In genomic region chr16:79131676-79132075, GRCh38 we compare ENCODE assay signal across 40 cellular contexts.
"Had no signal": no experiment of that assay in that cellular context is flagged by ENCODE, and none has a peak within 500 bp of the region (broad histone marks: within the 10 kb centered on the region; RNA-seq: fewer than 3 reads in every experiment).

No MANE protein-coding gene starts in this region.

- ATAC-seq: activated naive CD4-positive, alpha-beta T cell treated with anti-CD3 and anti-CD28 coated beads, Interleukin-2, amount 50 U/mL, for 72 hours; activated naive CD8-positive, alpha-beta T cell treated with anti-CD3 and anti-CD28 coated beads, Interleukin-2, amount 50 U/mL, for 24 hours; activated T-cell treated with anti-CD3 and anti-CD28 coated beads, Interleukin-2, amount 50 U/mL, for 4 hours; activated T-cell treated with anti-CD3 and anti-CD28 coated beads, Interleukin-2, amount 50 U/mL, for 72 hours; activated T-helper 17 cell treated with anti-CD3 and anti-CD28 coated beads, Interleukin-2, amount 50 U/mL, for 72 hours; body of pancreas had no signal

- H3K27ac ChIP-seq: adrenal gland, ascending aorta, body of pancreas, brain microvascular endothelial cell, breast epithelium, cardiac muscle cell had no signal

- DNase-seq: activated effector memory CD4-positive, alpha-beta T cell treated with anti-CD3 and anti-CD28 coated beads, Interleukin-2, amount 50 U/mL, for 16 hours; activated effector memory CD4-positive, alpha-beta T cell treated with Interleukin-2 at 50 U/mL for 16 hours; activated gamma-delta T cell; activated gamma-delta T cell treated with Interleukin-2 at 50 U/mL for 16 hours; activated naive CD4-positive, alpha-beta T cell; activated naive CD4-positive, alpha-beta T cell treated with anti-CD3 and anti-CD28 coated beads for 36 hours; activated naive CD4-positive, alpha-beta T cell treated with anti-CD3 and anti-CD28 coated beads, Interleukin-2, amount 10 ng/mL, durations not matched to agents 7 days and 5 days; activated naive CD4-positive, alpha-beta T cell treated with anti-CD3 and anti-CD28 coated beads, Interleukin-2, amount 50 U/mL, for 16 hours; activated naive CD4-positive, alpha-beta T cell treated with Interleukin-2 at 50 U/mL for 16 hours; activated naive CD8-positive, alpha-beta T cell treated with anti-CD3 and anti-CD28 coated beads for 36 hours; activated naive CD8-positive, alpha-beta T cell treated with anti-CD3 and anti-CD28 coated beads, Interleukin-2, amount 10 ng/mL, durations not matched to agents 7 days and 5 days; activated naive CD8-positive, alpha-beta T cell treated with anti-CD3 and anti-CD28 coated beads, Interleukin-2, amount 50 U/mL, for 24 hours; activated T-cell treated with anti-CD3 and anti-CD28 coated beads, Interleukin-2, amount 50 U/mL, for 1 hour; activated T-cell treated with anti-CD3 and anti-CD28 coated beads, Interleukin-2, amount 50 U/mL, for 24 hours; activated T-cell treated with anti-CD3 and anti-CD28 coated beads, Interleukin-2, amount 50 U/mL, for 4 hours; activated T-cell treated with anti-CD3 and anti-CD28 coated beads, Interleukin-2, amount 50 U/mL, for 48 hours; activated T-cell treated with anti-CD3 and anti-CD28 coated beads, Interleukin-2, amount 50 U/mL, for 72 hours; adrenal gland; amniotic stem cell; amygdala; anterior cingulate cortex; aorta; body of pancreas; brain microvascular endothelial cell; caudate nucleus; central memory CD4-positive, alpha-beta T cell; cerebellar nuclear complex had no signal

- H3K4me1 ChIP-seq: adrenal gland, ascending aorta, body of pancreas, breast epithelium had no signal

- H3K27me3 Mint-ChIP-seq: activated naive CD4-positive, alpha-beta T cell treated with anti-CD3 and anti-CD28 coated beads, Interleukin-2, amount 50 U/mL, for 24 hours; activated naive CD8-positive, alpha-beta T cell; activated naive CD8-positive, alpha-beta T cell treated with anti-CD3 and anti-CD28 coated beads for 36 hours; activated naive CD8-positive, alpha-beta T cell treated with anti-CD3 and anti-CD28 coated beads, Interleukin-2, amount 10 ng/mL, durations not matched to agents 7 days and 5 days; activated T-cell treated with anti-CD3 and anti-CD28 coated beads, Interleukin-2, amount 50 U/mL, for 24 hours; activated T-helper 17 cell treated with anti-CD3 and anti-CD28 coated beads, Interleukin-2, amount 50 U/mL, for 72 hours; brain; central memory CD8-positive, alpha-beta T cell had no signal

- H3K4me1 Mint-ChIP-seq: activated naive CD4-positive, alpha-beta T cell treated with anti-CD3 and anti-CD28 coated beads, Interleukin-2, amount 10 ng/mL, durations not matched to agents 7 days and 5 days; activated naive CD4-positive, alpha-beta T cell treated with anti-CD3 and anti-CD28 coated beads, Interleukin-2, amount 50 U/mL, for 24 hours; activated naive CD8-positive, alpha-beta T cell treated with anti-CD3 and anti-CD28 coated beads for 36 hours; activated naive CD8-positive, alpha-beta T cell treated with anti-CD3 and anti-CD28 coated beads, Interleukin-2, amount 10 ng/mL, durations not matched to agents 7 days and 5 days; activated naive CD8-positive, alpha-beta T cell treated with anti-CD3 and anti-CD28 coated beads, Interleukin-2, amount 50 U/mL, for 24 hours; activated T-helper 17 cell treated with anti-CD3 and anti-CD28 coated beads, Interleukin-2, amount 50 U/mL, for 72 hours; central memory CD8-positive, alpha-beta T cell had no signal

- H3K27ac Mint-ChIP-seq: activated naive CD4-positive, alpha-beta T cell treated with anti-CD3 and anti-CD28 coated beads for 36 hours; activated naive CD4-positive, alpha-beta T cell treated with anti-CD3 and anti-CD28 coated beads, Interleukin-2, amount 10 ng/mL, durations not matched to agents 7 days and 5 days; activated naive CD4-positive, alpha-beta T cell treated with anti-CD3 and anti-CD28 coated beads, Interleukin-2, amount 50 U/mL, for 24 hours; activated naive CD4-positive, alpha-beta T cell treated with anti-CD3 and anti-CD28 coated beads, Interleukin-2, amount 50 U/mL, for 72 hours; activated naive CD8-positive, alpha-beta T cell; activated naive CD8-positive, alpha-beta T cell treated with anti-CD3 and anti-CD28 coated beads for 36 hours; activated naive CD8-positive, alpha-beta T cell treated with anti-CD3 and anti-CD28 coated beads, Interleukin-2, amount 10 ng/mL, durations not matched to agents 7 days and 5 days; activated naive CD8-positive, alpha-beta T cell treated with anti-CD3 and anti-CD28 coated beads, Interleukin-2, amount 50 U/mL, for 24 hours; activated T-cell treated with anti-CD3 and anti-CD28 coated beads, Interleukin-2, amount 50 U/mL, for 24 hours; activated T-cell treated with anti-CD3 and anti-CD28 coated beads, Interleukin-2, amount 50 U/mL, for 72 hours; activated T-helper 1 cell treated with anti-CD3 and anti-CD28 coated beads, Interleukin-12 subunit alpha, Interleukin-12 subunit beta, Interleukin-2, Interleukin-4 antibody, amounts not matched to agents 30 ng/mL and 10 ng/mL and 1 ng/mL, durations not matched to agents 14 hours and 24 hours and 36 hours; activated T-helper 17 cell treated with anti-CD3 and anti-CD28 coated beads, Interleukin-2, amount 50 U/mL, for 72 hours; activated T-helper 2 cell treated with anti-CD3 and anti-CD28 coated beads, Interferon-gamma antibody, Interleukin-2, Interleukin-4, amounts not matched to agents 10 μg/mL and 5 μg/mL and 100 μg/mL, durations not matched to agents 14 hours and 24 hours and 36 hours; brain had no signal

- H3K4me3 ChIP-seq: adrenal gland, ascending aorta, body of pancreas, breast epithelium, cardiac muscle cell had no signal

- H3K27me3 ChIP-seq: adrenal gland, ascending aorta, body of pancreas, brain microvascular endothelial cell, breast epithelium, cardiac muscle cell had no signal

- H3K36me3 Mint-ChIP-seq: activated naive CD4-positive, alpha-beta T cell treated with anti-CD3 and anti-CD28 coated beads, Interleukin-2, amount 10 ng/mL, durations not matched to agents 7 days and 5 days; activated naive CD4-positive, alpha-beta T cell treated with anti-CD3 and anti-CD28 coated beads, Interleukin-2, amount 50 U/mL, for 24 hours; activated naive CD8-positive, alpha-beta T cell; activated naive CD8-positive, alpha-beta T cell treated with anti-CD3 and anti-CD28 coated beads for 36 hours; activated naive CD8-positive, alpha-beta T cell treated with anti-CD3 and anti-CD28 coated beads, Interleukin-2, amount 10 ng/mL, durations not matched to agents 7 days and 5 days; brain had no signal

- H3K9me3 Mint-ChIP-seq: activated naive CD4-positive, alpha-beta T cell treated with anti-CD3 and anti-CD28 coated beads for 36 hours; activated naive CD4-positive, alpha-beta T cell treated with anti-CD3 and anti-CD28 coated beads, Interleukin-2, amount 10 ng/mL, durations not matched to agents 7 days and 5 days; activated naive CD4-positive, alpha-beta T cell treated with anti-CD3 and anti-CD28 coated beads, Interleukin-2, amount 50 U/mL, for 24 hours; activated T-cell treated with anti-CD3 and anti-CD28 coated beads, Interleukin-2, amount 50 U/mL, for 24 hours; activated T-cell treated with anti-CD3 and anti-CD28 coated beads, Interleukin-2, amount 50 U/mL, for 4 hours; activated T-cell treated with anti-CD3 and anti-CD28 coated beads, Interleukin-2, amount 50 U/mL, for 72 hours; activated T-helper 17 cell treated with anti-CD3 and anti-CD28 coated beads, Interleukin-2, amount 50 U/mL, for 72 hours; activated T-helper 2 cell treated with anti-CD3 and anti-CD28 coated beads, Interferon-gamma antibody, Interleukin-2, Interleukin-4, amounts not matched to agents 10 μg/mL and 5 μg/mL and 100 μg/mL, durations not matched to agents 14 hours and 24 hours and 36 hours; central memory CD8-positive, alpha-beta T cell had no signal

- FAIRE-seq: astrocyte, bronchial epithelial cell had no signal

- H3K36me3 ChIP-seq: adrenal gland, ascending aorta, brain microvascular endothelial cell, breast epithelium, cardiac muscle cell had no signal

- H3K9me3 ChIP-seq: adrenal gland, ascending aorta, body of pancreas, breast epithelium had no signal

- H3K4me3 Mint-ChIP-seq: activated naive CD4-positive, alpha-beta T cell treated with anti-CD3 and anti-CD28 coated beads for 36 hours; activated naive CD4-positive, alpha-beta T cell treated with anti-CD3 and anti-CD28 coated beads, Interleukin-2, amount 10 ng/mL, durations not matched to agents 7 days and 5 days; activated naive CD4-positive, alpha-beta T cell treated with anti-CD3 and anti-CD28 coated beads, Interleukin-2, amount 50 U/mL, for 24 hours; activated naive CD8-positive, alpha-beta T cell; activated naive CD8-positive, alpha-beta T cell treated with anti-CD3 and anti-CD28 coated beads for 36 hours; activated naive CD8-positive, alpha-beta T cell treated with anti-CD3 and anti-CD28 coated beads, Interleukin-2, amount 10 ng/mL, durations not matched to agents 7 days and 5 days; activated naive CD8-positive, alpha-beta T cell treated with anti-CD3 and anti-CD28 coated beads, Interleukin-2, amount 50 U/mL, for 24 hours; activated T-cell treated with anti-CD3 and anti-CD28 coated beads, Interleukin-2, amount 50 U/mL, for 24 hours; activated T-cell treated with anti-CD3 and anti-CD28 coated beads, Interleukin-2, amount 50 U/mL, for 4 hours; activated T-cell treated with anti-CD3 and anti-CD28 coated beads, Interleukin-2, amount 50 U/mL, for 72 hours; activated T-helper 1 cell treated with anti-CD3 and anti-CD28 coated beads, Interleukin-12 subunit alpha, Interleukin-12 subunit beta, Interleukin-2, Interleukin-4 antibody, amounts not matched to agents 30 ng/mL and 10 ng/mL and 1 ng/mL, durations not matched to agents 14 hours and 24 hours and 36 hours; activated T-helper 17 cell treated with anti-CD3 and anti-CD28 coated beads, Interleukin-2, amount 50 U/mL, for 72 hours; brain; central memory CD8-positive, alpha-beta T cell had no signal
